ENCODE assay signal across 8 cellular contexts in genomic region chr4:25914670-25915358, GRCh38. TPM values are rescaled to one million over a fixed set of nuclear protein-coding genes. Genes with fewer than 3 reads are reported as not detected.
DNase-seq lines count a peak whose midpoint lies in the region; ATAC-seq and TF ChIP-seq lines count a peak whose summit lies in the region.

No MANE protein-coding gene starts in this region.

- WGBS in aorta, 2 donors = 59 to 67% methylated on average over 8 of the region's 8 CpGs

- intact Hi-C loops in lower lobe of right lung (cut with DNase I) = no loop called here
- intact Hi-C loops in aorta (cut with DNase I) = loop anchor here in 1 of 2 donors (5.0 kb wide), 1 partner anchor 407 kb away; the partner anchor contains the start of gene RBPJ

- DNase-seq in CD1c-positive myeloid dendritic cell (ENCODE audit: extremely low spot score) (peak; percentile 20), lower lobe of right lung (no peak), aorta (no peak), AML-193 (lab: John Stamatoyannopoulos, UW) (no peak), COLO668 (lab: John Stamatoyannopoulos, UW; ENCODE audit: unreplicated experiment) (no peak)

- H3K27me3 ChIP-seq in lower lobe of right lung (ENCODE audit: low read depth) (no peaks in the 10 kb centered on the region), aorta (ENCODE audit: control insufficient read depth in 1 of 2, insufficient read depth in 2 of 2, low read length in 1 of 2) (no peaks in the 10 kb centered on the region)

- H3K27ac ChIP-seq in angular gyrus (ENCODE audit: low read depth, low read length) (peak overlapping the region; percentile 75), lower lobe of right lung (peak overlapping the region; percentile 90), aorta (ENCODE audit: low read depth in 1 of 2, low read length in 2 of 2) (peak overlapping the region in 1 of 2 donors; percentile 14)

- H3K9me3 ChIP-seq in lower lobe of right lung (no peaks in the 10 kb centered on the region), aorta (ENCODE audit: control insufficient read depth, low read length) (no peaks in the 10 kb centered on the region)

- TF ChIP-seq CTCF in lower lobe of right lung (IDR thresholded peaks at IDR 0.05) = no peak

- H3K36me3 ChIP-seq in lower lobe of right lung (no peaks in the 10 kb centered on the region), aorta (ENCODE audit: control insufficient read depth in 1 of 2, insufficient read depth in 2 of 2, low read length in 1 of 2) (peaks cover 0 to 2% of the 10 kb centered on the region in 2 donors)

- H3K4me3 ChIP-seq in lower lobe of right lung (peak overlapping the region; percentile 67), aorta (ENCODE audit: low read length in 2 of 2) (peak overlapping the region; percentile 40 to 50)

- ATAC-seq in HG03025 (IDR thresholded peaks at IDR 0.05; ENCODE audit: low FRiP score, unreplicated experiment) = peak; percentile 1
- no peak for ATAC-seq in lower lobe of right lung
- no peak for ATAC-seq in aorta (ENCODE audit: low FRiP score)
- no peak for ATAC-seq in HG03378 (IDR thresholded peaks at IDR 0.05; ENCODE audit: unreplicated experiment)

- H3K4me1 ChIP-seq in lower lobe of right lung (peaks cover 16% of the 10 kb centered on the region), aorta (ENCODE audit: control insufficient read depth in 1 of 2, insufficient read depth in 2 of 2, low read length in 2 of 2) (no peaks in the 10 kb centered on the region)

RNA-seq across cellular contexts. Expression of gene SMIM20, which starts 0.8 kb away (rescaled TPM):
- total RNA-seq in lower lobe of right lung (25.7 TPM), aorta (10 to 100 TPM; 18.1 to 24.8 TPM)
- polyA plus RNA-seq in aorta = 10 to 100 TPM; 51.8 to 68.0 TPM

RNA-seq across cellular contexts. Expression of gene SEL1L3, which starts 52.0 kb away (rescaled TPM):
- total RNA-seq in lower lobe of right lung (70.5 TPM), aorta (10 to 100 TPM; 13.6 to 25.3 TPM)
- polyA plus RNA-seq in aorta = 1 to 10 TPM; 1.9 to 8.3 TPM
